9 cellular contexts compared by ENCODE assay signal in the genomic region with DNA sequence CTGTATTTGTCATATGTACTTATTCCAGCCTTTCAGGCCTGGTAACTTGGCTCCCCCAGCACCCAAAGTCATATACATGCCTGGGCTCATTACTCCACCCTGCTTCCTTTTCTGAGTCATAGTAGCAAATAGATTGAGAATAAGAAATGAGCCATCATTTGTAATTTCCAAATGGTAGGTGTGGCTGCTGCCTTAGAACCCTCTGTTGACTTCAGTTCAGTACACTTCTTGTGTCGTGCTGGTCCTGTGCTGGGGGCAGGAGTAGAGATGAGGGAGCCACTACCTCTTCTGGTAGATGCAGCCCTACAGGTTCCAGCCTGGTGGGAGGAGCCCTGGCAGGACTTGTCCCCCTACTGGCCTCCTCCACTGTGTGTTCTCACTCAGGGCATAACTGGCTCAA. TPM values are rescaled to one million over a fixed set of nuclear protein-coding genes. Genes with fewer than 3 reads are reported as not detected.
A peak's percentile ranks its signal among the peaks of the same experiment; 100 is the strongest.
DNase-seq lines count a peak whose midpoint lies in the region; ATAC-seq lines count a peak whose summit lies in the region.
"Had no signal": no experiment of that assay in that cellular context is flagged by ENCODE, and none has a peak within 500 bp of the region (broad histone marks: within the 10 kb centered on the region; RNA-seq: fewer than 3 reads in every experiment).

No MANE protein-coding gene starts in this region.

- peak overlapping the region; percentile 47 for H3K4me3 Mint-ChIP-seq in activated CD4-positive, alpha-beta T cell treated with anti-CD3 and anti-CD28 coated beads, Interleukin-2, amount 10 ng/mL, durations not matched to agents 24 days and 14 days
- no peak overlapping the region for H3K4me3 Mint-ChIP-seq in dendritic cell treated with granulocyte-macrophage colony-stimulating factor and Interleukin-4, amounts not matched to agents 40 ng/mL and 50 ng/mL, for 4 days
- H3K4me3 Mint-ChIP-seq in stimulated activated effector memory CD8-positive, alpha-beta T cell treated with anti-CD3 and anti-CD28 coated beads, Interleukin-12 subunit alpha, Interleukin-12 subunit beta, amount 100 ng/mL, for 72 hours = peak overlapping the region; percentile 53

- H3K36me3 Mint-ChIP-seq in activated CD4-positive, alpha-beta T cell treated with anti-CD3 and anti-CD28 coated beads, Interleukin-2, amount 10 ng/mL, durations not matched to agents 24 days and 14 days (ENCODE audit: low read depth) = peaks cover 35% of the 10 kb centered on the region
- peaks cover 12% of the 10 kb centered on the region for H3K36me3 Mint-ChIP-seq in dendritic cell treated with granulocyte-macrophage colony-stimulating factor and Interleukin-4, amounts not matched to agents 40 ng/mL and 50 ng/mL, for 4 days (ENCODE audit: low read depth)
- H3K36me3 Mint-ChIP-seq in stimulated activated effector memory CD8-positive, alpha-beta T cell treated with anti-CD3 and anti-CD28 coated beads, Interleukin-12 subunit alpha, Interleukin-12 subunit beta, amount 100 ng/mL, for 72 hours = peaks cover 37% of the 10 kb centered on the region

- intact Hi-C loops in activated CD4-positive, alpha-beta T cell treated with anti-CD3 and anti-CD28 coated beads, Interleukin-2, amount 10 ng/mL, durations not matched to agents 24 days and 14 days (cut with micrococcal nuclease) = loop anchor here (1.0 kb wide), 1 partner anchor 11 kb away; the partner anchor contains the start of gene GM2A
- intact Hi-C loops in dendritic cell treated with granulocyte-macrophage colony-stimulating factor and Interleukin-4, amounts not matched to agents 40 ng/mL and 50 ng/mL, for 4 days (cut with micrococcal nuclease) = no loop called here

- no peak for DNase-seq in activated CD4-positive, alpha-beta T cell treated with anti-CD3 and anti-CD28 coated beads, Interleukin-2, amount 10 ng/mL, durations not matched to agents 24 days and 14 days
- no peak for DNase-seq in activated CD4-positive, alpha-beta T cell treated with anti-CD3 and anti-CD28 coated beads for 1 hour
- peak; percentile 76 for DNase-seq in HT1080 (ENCODE audit: low read depth)
- peak in 1 of 2 donors; percentile 71 for DNase-seq in stimulated activated effector memory CD8-positive, alpha-beta T cell treated with anti-CD3 and anti-CD28 coated beads, Interleukin-12 subunit alpha, Interleukin-12 subunit beta, amount 100 ng/mL, for 72 hours (ENCODE audit: low spot score in 2 of 2)
- no peak for DNase-seq in NCI-H146 (lab: John Stamatoyannopoulos, UW)
- no peak for DNase-seq in COLO829 (ENCODE audit: low spot score)

- peak overlapping the region; percentile 87 for H3K27ac Mint-ChIP-seq in activated CD4-positive, alpha-beta T cell treated with anti-CD3 and anti-CD28 coated beads, Interleukin-2, amount 10 ng/mL, durations not matched to agents 24 days and 14 days
- H3K27ac Mint-ChIP-seq in dendritic cell treated with granulocyte-macrophage colony-stimulating factor and Interleukin-4, amounts not matched to agents 40 ng/mL and 50 ng/mL, for 4 days = peak overlapping the region; percentile 71
- peak overlapping the region; percentile 93 for H3K27ac Mint-ChIP-seq in stimulated activated effector memory CD8-positive, alpha-beta T cell treated with anti-CD3 and anti-CD28 coated beads, Interleukin-12 subunit alpha, Interleukin-12 subunit beta, amount 100 ng/mL, for 72 hours

- H3K4me1 Mint-ChIP-seq in activated CD4-positive, alpha-beta T cell treated with anti-CD3 and anti-CD28 coated beads, Interleukin-2, amount 10 ng/mL, durations not matched to agents 24 days and 14 days = peaks cover 14% of the 10 kb centered on the region
- peaks cover 41% of the 10 kb centered on the region for H3K4me1 Mint-ChIP-seq in dendritic cell treated with granulocyte-macrophage colony-stimulating factor and Interleukin-4, amounts not matched to agents 40 ng/mL and 50 ng/mL, for 4 days (ENCODE audit: low read depth)
- H3K4me1 Mint-ChIP-seq in stimulated activated effector memory CD8-positive, alpha-beta T cell treated with anti-CD3 and anti-CD28 coated beads, Interleukin-12 subunit alpha, Interleukin-12 subunit beta, amount 100 ng/mL, for 72 hours = peaks cover 17% of the 10 kb centered on the region

- ATAC-seq in stimulated activated effector memory CD8-positive, alpha-beta T cell treated with anti-CD3 and anti-CD28 coated beads, Interleukin-12 subunit alpha, Interleukin-12 subunit beta, amount 100 ng/mL, for 72 hours = peak; percentile 96
- ATAC-seq in GM21786 (IDR thresholded peaks at IDR 0.05; ENCODE audit: unreplicated experiment) = no peak

- no peaks in the 10 kb centered on the region for H3K27me3 Mint-ChIP-seq in activated CD4-positive, alpha-beta T cell treated with anti-CD3 and anti-CD28 coated beads, Interleukin-2, amount 10 ng/mL, durations not matched to agents 24 days and 14 days
- no peaks in the 10 kb centered on the region for H3K27me3 Mint-ChIP-seq in dendritic cell treated with granulocyte-macrophage colony-stimulating factor and Interleukin-4, amounts not matched to agents 40 ng/mL and 50 ng/mL, for 4 days

- H3K9me3 Mint-ChIP-seq in activated CD4-positive, alpha-beta T cell treated with anti-CD3 and anti-CD28 coated beads, Interleukin-2, amount 10 ng/mL, durations not matched to agents 24 days and 14 days = peaks cover 4% of the 10 kb centered on the region
- H3K9me3 Mint-ChIP-seq in dendritic cell treated with granulocyte-macrophage colony-stimulating factor and Interleukin-4, amounts not matched to agents 40 ng/mL and 50 ng/mL, for 4 days = no peaks in the 10 kb centered on the region
- no peaks in the 10 kb centered on the region for H3K9me3 Mint-ChIP-seq in stimulated activated effector memory CD8-positive, alpha-beta T cell treated with anti-CD3 and anti-CD28 coated beads, Interleukin-12 subunit alpha, Interleukin-12 subunit beta, amount 100 ng/mL, for 72 hours

RNA-seq across cellular contexts. Expression of gene GM2A, which starts 11.1 kb away (rescaled TPM):
- 15.4 and 16.0 TPM in 2 replicates for total RNA-seq in activated CD4-positive, alpha-beta T cell treated with anti-CD3 and anti-CD28 coated beads, Interleukin-2, amount 10 ng/mL, durations not matched to agents 24 days and 14 days
- total RNA-seq in HT1080 (2014; rRNA removed; shearing (Covaris generic)) = 16.0 and 20.3 TPM in 2 replicates
- polyA plus RNA-seq in HT1080 (2015; cell fraction: cytosol; rRNA removed) = 13.9 and 15.4 TPM in 2 replicates
- polyA plus RNA-seq in HT1080 (2015; cell fraction: nucleus; rRNA removed) = 11.4 and 12.9 TPM in 2 replicates

RNA-seq across cellular contexts. Expression of gene SLC36A3, which starts 39.5 kb away (rescaled TPM):
- total RNA-seq in activated CD4-positive, alpha-beta T cell treated with anti-CD3 and anti-CD28 coated beads, Interleukin-2, amount 10 ng/mL, durations not matched to agents 24 days and 14 days = not detected in 2 replicates
- not detected in 2 replicates for total RNA-seq in HT1080 (2014; rRNA removed; shearing (Covaris generic))
- polyA plus RNA-seq in HT1080 (2015; cell fraction: cytosol; rRNA removed) = not detected in 2 replicates
- polyA plus RNA-seq in HT1080 (2015; cell fraction: nucleus; rRNA removed) = not detected in 2 replicates
- total RNA-seq: SK-MEL-5 had no signal

RNA-seq across cellular contexts. Expression of gene CCDC69, which starts 40.2 kb away (rescaled TPM):
- total RNA-seq in activated CD4-positive, alpha-beta T cell treated with anti-CD3 and anti-CD28 coated beads, Interleukin-2, amount 10 ng/mL, durations not matched to agents 24 days and 14 days = 22.7 and 23.2 TPM in 2 replicates
- total RNA-seq in HT1080 (2014; rRNA removed; shearing (Covaris generic)) = 15.5 and 18.4 TPM in 2 replicates
- 7.3 and 17.9 TPM in 2 replicates for polyA plus RNA-seq in HT1080 (2015; cell fraction: cytosol; rRNA removed)
- 0.99 and 1.2 TPM in 2 replicates for polyA plus RNA-seq in HT1080 (2015; cell fraction: nucleus; rRNA removed)
